Comparison of ENCODE assay signal across 13 cellular contexts in genomic region chr2:43010428-43011141, GRCh38.
A peak's percentile ranks its signal among the peaks of the same experiment; 100 is the strongest.
DNase-seq lines count a peak whose midpoint lies in the region; ATAC-seq and TF ChIP-seq lines count a peak whose summit lies in the region.
"Had no signal": no experiment of that assay in that cellular context is flagged by ENCODE, and none has a peak within 500 bp of the region (broad histone marks: within the 10 kb centered on the region; RNA-seq: fewer than 3 reads in every experiment).

No MANE protein-coding gene starts in this region.

- no peak overlapping the region for H3K4me3 ChIP-seq in RWPE2 (ENCODE audit: severe bottlenecking)
- no peak overlapping the region for H3K4me3 ChIP-seq in thymus (ENCODE audit: low read length)

- TF ChIP-seq CTCF in RWPE2 (IDR thresholded peaks at IDR 0.05; ENCODE audit: poor library complexity, severe bottlenecking), result no peak
- no peak for TF ChIP-seq CTCF in chondrocyte (IDR thresholded peaks at IDR 0.05)

- WGBS in thymus, result 50% methylated on average over 5 of the region's 5 CpGs

- peaks cover 6% of the 10 kb centered on the region for H3K9me3 Mint-ChIP-seq in T-helper 2 cell treated with Interferon-gamma antibody and Interleukin-4, amounts not matched to agents 5 μg/mL and 100 μg/mL, for 36 hours
- H3K9me3 Mint-ChIP-seq in chondrocyte (ENCODE audit: low read depth), result peaks cover 6% of the 10 kb centered on the region
- H3K9me3 Mint-ChIP-seq: T-helper 1 cell treated with Interleukin-12 subunit alpha and Interleukin-12 subunit beta and Interleukin-4 antibody, amounts not matched to agents 30 μg/mL and 1 μg/mL, for 36 hours had no signal

- ATAC-seq in RWPE2 (ENCODE audit: low read depth), result peak; percentile 97

- H3K36me3 Mint-ChIP-seq in T-helper 2 cell treated with Interferon-gamma antibody and Interleukin-4, amounts not matched to agents 5 μg/mL and 100 μg/mL, for 36 hours (ENCODE audit: low read depth), result no peaks in the 10 kb centered on the region
- no peaks in the 10 kb centered on the region for H3K36me3 Mint-ChIP-seq in chondrocyte (ENCODE audit: low read depth)

- peaks cover 12% of the 10 kb centered on the region for H3K4me1 ChIP-seq in RWPE2 (ENCODE audit: insufficient read depth, poor library complexity, severe bottlenecking)
- peaks cover 20% of the 10 kb centered on the region for H3K4me1 ChIP-seq in thymus (ENCODE audit: control insufficient read depth, insufficient read depth, low read length)

- H3K36me3 ChIP-seq in RWPE2 (ENCODE audit: low read depth) (no peaks in the 10 kb centered on the region), thymus (ENCODE audit: control insufficient read depth, insufficient read depth) (no peaks in the 10 kb centered on the region)

- H3K27ac Mint-ChIP-seq in T-helper 2 cell treated with Interferon-gamma antibody and Interleukin-4, amounts not matched to agents 5 μg/mL and 100 μg/mL, for 36 hours, result peak overlapping the region; percentile 22
- H3K27ac Mint-ChIP-seq in chondrocyte (ENCODE audit: unreplicated experiment), result no peak overlapping the region
- H3K27ac Mint-ChIP-seq: activated T-helper 2 cell treated with anti-CD3 and anti-CD28 coated beads, Interferon-gamma antibody, Interleukin-2, Interleukin-4, amounts not matched to agents 10 μg/mL and 5 μg/mL and 100 μg/mL, durations not matched to agents 14 hours and 24 hours and 36 hours; T-helper 1 cell treated with Interleukin-12 subunit alpha and Interleukin-12 subunit beta and Interleukin-4 antibody, amounts not matched to agents 30 μg/mL and 1 μg/mL, for 36 hours had no signal

- H3K9me3 ChIP-seq in RWPE2 (ENCODE audit: severe bottlenecking), result no peaks in the 10 kb centered on the region
- H3K9me3 ChIP-seq in thymus (ENCODE audit: control insufficient read depth), result no peaks in the 10 kb centered on the region

- H3K27ac ChIP-seq in RWPE2 (ENCODE audit: poor library complexity, severe bottlenecking), result peak overlapping the region; percentile 51
- H3K27ac ChIP-seq in thymus (ENCODE audit: low read depth), result peak overlapping the region; percentile 52

- no peak for DNase-seq in T-helper 2 cell treated with Interferon-gamma antibody and Interleukin-4, amounts not matched to agents 5 μg/mL and 100 μg/mL, for 36 hours (ENCODE audit: low spot score)
- DNase-seq in T-helper 2 cell, result no peak
- peak; percentile 11 for DNase-seq in RWPE2 (ENCODE audit: low spot score)
- peak; percentile 43 for DNase-seq in islet precursor cell
- no peak for DNase-seq in chondrocyte (ENCODE audit: low spot score)
- no peak for DNase-seq in NCI-H1694 (lab: John Stamatoyannopoulos, UW)
- no peak for DNase-seq in NCI-H1105 treated with DMSO at 0.1 percent for 48 hours (lab: John Stamatoyannopoulos, UW)
- DNase-seq: activated CD4-positive, alpha-beta T cell treated with anti-CD3 and anti-CD28 coated beads for 48 hours; hippocampal formation; posterior cingulate gyrus had no signal

- H3K27me3 ChIP-seq in RWPE2 (ENCODE audit: insufficient read depth, poor library complexity, severe bottlenecking), result no peaks in the 10 kb centered on the region
- H3K27me3 ChIP-seq in thymus (ENCODE audit: control insufficient read depth, insufficient read depth), result no peaks in the 10 kb centered on the region

- peaks cover 13% of the 10 kb centered on the region for H3K4me1 Mint-ChIP-seq in T-helper 2 cell treated with Interferon-gamma antibody and Interleukin-4, amounts not matched to agents 5 μg/mL and 100 μg/mL, for 36 hours (ENCODE audit: low read depth)
- peaks cover 5% of the 10 kb centered on the region for H3K4me1 Mint-ChIP-seq in chondrocyte (ENCODE audit: low read depth)

- peak overlapping the region; percentile 8 for H3K4me3 Mint-ChIP-seq in T-helper 2 cell treated with Interferon-gamma antibody and Interleukin-4, amounts not matched to agents 5 μg/mL and 100 μg/mL, for 36 hours
- H3K4me3 Mint-ChIP-seq in chondrocyte (ENCODE audit: unreplicated experiment), result no peak overlapping the region
- H3K4me3 Mint-ChIP-seq: T-helper 1 cell treated with Interleukin-12 subunit alpha and Interleukin-12 subunit beta and Interleukin-4 antibody, amounts not matched to agents 30 μg/mL and 1 μg/mL, for 36 hours had no signal

- peaks cover 19% of the 10 kb centered on the region for H3K27me3 Mint-ChIP-seq in T-helper 2 cell treated with Interferon-gamma antibody and Interleukin-4, amounts not matched to agents 5 μg/mL and 100 μg/mL, for 36 hours (ENCODE audit: low read depth)
- no peaks in the 10 kb centered on the region for H3K27me3 Mint-ChIP-seq in chondrocyte (ENCODE audit: low read depth)

Comparison
In these comparisons a context has a peak if more than half of its experiments do, and no peak if none do; other contexts are left out.
1. DNase-seq: peak in RWPE2 (single experiment) and islet precursor cell (single experiment); none in T-helper 2 cell treated with Interferon-gamma antibody and Interleukin-4, amounts not matched to agents 5 μg/mL and 100 μg/mL, for 36 hours (single experiment), T-helper 2 cell (0 of 5), chondrocyte (single experiment), NCI-H1694 (single experiment) and NCI-H1105 treated with DMSO at 0.1 percent for 48 hours (single experiment).